Comparison of ENCODE assay signal across 1 cellular context in genomic region chr5:15547440-15547839, GRCh38.
TF ChIP-seq lines count a peak whose summit lies in the region.

No MANE protein-coding gene starts in this region.

TF ChIP-seq in WTC11, 78 proteins besides CTCF, POLR2A, EP300 and RAD21 (continued from another document):
- no peak for TF ChIP-seq PREB (CRISPR knock-in tag; IDR thresholded peaks at IDR 0.05; ENCODE audit: borderline replicate concordance)
- TF ChIP-seq ELF4 (CRISPR knock-in tag; IDR thresholded peaks at IDR 0.05; ENCODE audit: low read depth) = no peak
- TF ChIP-seq ZNF121 (CRISPR knock-in tag; IDR thresholded peaks at IDR 0.05) = no peak
- no peak for TF ChIP-seq TCF7 (CRISPR knock-in tag; IDR thresholded peaks at IDR 0.05; ENCODE audit: low read depth)
- TF ChIP-seq STAT6 (CRISPR knock-in tag; conservative IDR thresholded peaks at IDR 0.05; ENCODE audit: low read depth) = no peak
- TF ChIP-seq ZNF263 (CRISPR knock-in tag; IDR thresholded peaks at IDR 0.05; ENCODE audit: low read depth) = no peak
- TF ChIP-seq E2F4 (CRISPR knock-in tag; IDR thresholded peaks at IDR 0.05; ENCODE audit: borderline replicate concordance, low read depth) = no peak
